In the genomic region with DNA sequence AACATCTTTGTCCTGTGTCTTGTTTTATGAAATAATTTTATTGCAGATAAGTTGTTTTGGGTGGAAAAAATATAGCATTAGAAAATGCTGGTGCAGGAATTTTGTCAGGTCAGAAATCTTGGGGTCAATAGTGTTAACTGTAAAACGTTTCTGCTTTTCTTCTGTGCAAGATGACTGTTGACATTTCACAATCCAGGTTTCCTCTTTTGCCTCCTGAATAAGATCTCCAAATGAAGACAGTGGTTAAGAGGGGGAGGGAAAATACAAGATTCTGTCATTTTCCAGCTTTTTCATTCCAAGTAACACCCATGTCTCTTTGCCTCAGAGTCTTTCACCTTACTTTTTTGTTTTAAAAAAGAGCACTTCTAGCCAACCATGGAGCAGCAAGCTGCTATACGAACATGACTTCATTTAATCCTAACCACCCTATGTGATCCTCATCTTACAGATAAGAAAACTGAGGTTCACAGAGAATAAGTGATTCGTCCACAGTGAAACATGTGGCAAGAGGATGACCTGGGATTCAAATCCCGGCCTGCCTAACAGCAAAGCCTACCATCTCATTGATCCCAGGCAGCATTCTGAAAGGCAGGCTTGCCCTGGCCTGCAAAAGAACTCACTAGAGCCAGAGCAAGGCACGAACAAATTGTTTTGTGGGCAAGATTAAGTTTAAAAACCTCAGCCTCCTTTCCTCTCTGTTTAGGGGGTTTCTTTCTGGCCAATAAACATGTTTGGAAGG, we compare ENCODE assay signal across 13 cellular contexts. TPM values are rescaled to one million over a fixed set of nuclear protein-coding genes. Genes with fewer than 3 reads are reported as not detected.
A peak's percentile ranks its signal among the peaks of the same experiment; 100 is the strongest.
DNase-seq lines count a peak whose midpoint lies in the region; ATAC-seq and TF ChIP-seq lines count a peak whose summit lies in the region.
"Had no signal": no experiment of that assay in that cellular context is flagged by ENCODE, and none has a peak within 500 bp of the region (broad histone marks: within the 10 kb centered on the region; RNA-seq: fewer than 3 reads in every experiment).

No MANE protein-coding gene starts in this region.

- H3K9me3 ChIP-seq in mammary epithelial cell (replicated peaks; ENCODE audit: insufficient read depth, low read length): no peaks in the 10 kb centered on the region
- H3K9me3 ChIP-seq: heart left ventricle, pancreas, Peyer's patch had no signal

- dilution Hi-C loops in mammary epithelial cell (cut with HindIII; ENCODE audit: low sequenced_read_pairs): no loop called here

- H3K9me3 Mint-ChIP-seq in CD14-positive monocyte: no peaks in the 10 kb centered on the region
- H3K9me3 Mint-ChIP-seq in natural killer cell treated with Interleukin-12 subunit alpha and Interleukin-12 subunit beta and Interleukin-15 and Interleukin-18, amount 100 ng/mL, for 72 hours: no peaks in the 10 kb centered on the region
- H3K9me3 Mint-ChIP-seq in activated CD4-positive, alpha-beta T cell treated with anti-CD3 and anti-CD28 coated beads for 36 hours (ENCODE audit: low read depth): no peaks in the 10 kb centered on the region

- peaks cover 17% of the 10 kb centered on the region for H3K4me1 ChIP-seq in mammary epithelial cell (ENCODE audit: insufficient read depth, low read length)

- H3K4me3 Mint-ChIP-seq in CD14-positive monocyte: peak overlapping the region; percentile 94 to 97
- H3K4me3 Mint-ChIP-seq in natural killer cell treated with Interleukin-12 subunit alpha and Interleukin-12 subunit beta and Interleukin-15 and Interleukin-18, amount 100 ng/mL, for 72 hours: peak overlapping the region; percentile 98
- H3K4me3 Mint-ChIP-seq in activated CD4-positive, alpha-beta T cell treated with anti-CD3 and anti-CD28 coated beads for 36 hours: no peak overlapping the region

- H4K20me1 ChIP-seq in mammary epithelial cell (ENCODE audit: insufficient read depth, low read length): no peaks in the 10 kb centered on the region

- H3K79me2 ChIP-seq in mammary epithelial cell (ENCODE audit: insufficient read depth, low read length): no peaks in the 10 kb centered on the region

- POLR2A ChIA-PET in activated CD4-positive, alpha-beta T cell treated with anti-CD3 and anti-CD28 coated beads for 36 hours (lab: Charles Lee): no interaction called here

- in situ Hi-C loops in mammary epithelial cell (cut with MboI; ENCODE audit: low sequenced_read_pairs in 2 of 2): loop anchor here in 1 of 2 donors (10.0 kb wide), 1 partner anchor 77 kb away; no protein-coding TSS in a partner anchor

- H3K27me3 ChIP-seq in mammary epithelial cell (ENCODE audit: insufficient read depth, low read length): no peaks in the 10 kb centered on the region
- H3K27me3 ChIP-seq: heart left ventricle, pancreas, Peyer's patch had no signal

- H3K36me3 ChIP-seq in mammary epithelial cell (ENCODE audit: insufficient read depth, low read length): no peaks in the 10 kb centered on the region
- H3K36me3 ChIP-seq: pancreas, Peyer's patch had no signal

- H3K27me3 Mint-ChIP-seq in CD14-positive monocyte (ENCODE audit: low read depth in 3 of 3): peaks cover 0 to 4% (median 0%) of the 10 kb centered on the region in 3 donors
- no peaks in the 10 kb centered on the region for H3K27me3 Mint-ChIP-seq in natural killer cell treated with Interleukin-12 subunit alpha and Interleukin-12 subunit beta and Interleukin-15 and Interleukin-18, amount 100 ng/mL, for 72 hours
- H3K27me3 Mint-ChIP-seq in activated CD4-positive, alpha-beta T cell treated with anti-CD3 and anti-CD28 coated beads for 36 hours: peaks cover 23% of the 10 kb centered on the region

- peaks cover 50 to 62% of the 10 kb centered on the region in 2 donors for H3K36me3 Mint-ChIP-seq in CD14-positive monocyte
- peaks cover 44% of the 10 kb centered on the region for H3K36me3 Mint-ChIP-seq in natural killer cell treated with Interleukin-12 subunit alpha and Interleukin-12 subunit beta and Interleukin-15 and Interleukin-18, amount 100 ng/mL, for 72 hours
- H3K36me3 Mint-ChIP-seq in activated CD4-positive, alpha-beta T cell treated with anti-CD3 and anti-CD28 coated beads for 36 hours (ENCODE audit: low read depth): no peaks in the 10 kb centered on the region

- CTCF ChIA-PET in mammary epithelial cell (lab: Charles Lee; ENCODE audit: low non-redundant PET): no interaction called here
- CTCF ChIA-PET in activated CD4-positive, alpha-beta T cell treated with anti-CD3 and anti-CD28 coated beads for 36 hours (lab: Charles Lee): interaction anchor here (0.5 to 3.4 kb wide), 2 partner anchors 74 to 423 kb away, joined by 3 to 19 read pairs; no protein-coding TSS in a partner anchor

- WGBS in mammary epithelial cell (ENCODE audit: low coverage, missing lambda C conversion rate): 22% methylated on average over 5 of the region's 5 CpGs

- peaks cover 76% of the 10 kb centered on the region for H3K4me1 Mint-ChIP-seq in CD14-positive monocyte
- peaks cover 67 to 80% of the 10 kb centered on the region in 2 donors for H3K4me1 Mint-ChIP-seq in natural killer cell treated with Interleukin-12 subunit alpha and Interleukin-12 subunit beta and Interleukin-15 and Interleukin-18, amount 100 ng/mL, for 72 hours (ENCODE audit: low read depth in 2 of 2)
- H3K4me1 Mint-ChIP-seq in activated CD4-positive, alpha-beta T cell treated with anti-CD3 and anti-CD28 coated beads for 36 hours: peaks cover 7% of the 10 kb centered on the region

- TF ChIP-seq CTCF in CD14-positive monocyte (IDR thresholded peaks at IDR 0.05) (no peak), mammary epithelial cell (conservative IDR thresholded peaks at IDR 0.05 in 1 of 2, IDR thresholded peaks at IDR 0.05 in 1 of 2; ENCODE audit: extremely low read depth in 1 of 2, insufficient read depth in 1 of 2, low read depth in 1 of 2, low read length in 2 of 2) (no peak)

- intact Hi-C loops in CD14-positive monocyte (cut with micrococcal nuclease): loop anchor here in 1 of 2 donors (2.0 to 5.0 kb wide), 3 partner anchors 15 to 74 kb away; no protein-coding TSS in a partner anchor
- intact Hi-C loops in mammary epithelial cell (cut with micrococcal nuclease): no loop called here
- intact Hi-C loops in activated CD4-positive, alpha-beta T cell treated with anti-CD3 and anti-CD28 coated beads for 36 hours (cut with DNase I, micrococcal nuclease): no loop called here

- H3K4me3 ChIP-seq in mammary epithelial cell (replicated peaks in 1 of 3; ENCODE audit: insufficient read depth in 1 of 3, low read depth in 2 of 3, low read length in 3 of 3): no peak overlapping the region

- DNase-seq in CD14-positive monocyte (ENCODE audit: low spot score) (no peak), Kasumi-1 (lab: John Stamatoyannopoulos, UW) (peak; percentile 86 to 91), mammary epithelial cell (peak; percentile 41), GOT3 (lab: John Stamatoyannopoulos, UW) (no peak), NCI-H146 (lab: John Stamatoyannopoulos, UW) (no peak)
- no peak for DNase-seq in natural killer cell treated with Interleukin-12 subunit alpha and Interleukin-12 subunit beta and Interleukin-15 and Interleukin-18, amount 100 ng/mL, for 72 hours (ENCODE audit: low spot score)
- no peak for DNase-seq in activated CD4-positive, alpha-beta T cell treated with anti-CD3 and anti-CD28 coated beads for 36 hours
- DNase-seq: H7, heart left ventricle, NCI-H187, pancreas, Peyer's patch had no signal

- H3K27ac ChIP-seq in mammary epithelial cell (ENCODE audit: insufficient read depth, low read depth, low read length): peak overlapping the region; percentile 70
- H3K27ac ChIP-seq: pancreas had no signal

- H3K27ac Mint-ChIP-seq in CD14-positive monocyte: peak overlapping the region; percentile 90 to 99 (median 98)
- peak overlapping the region; percentile 89 to 99 for H3K27ac Mint-ChIP-seq in natural killer cell treated with Interleukin-12 subunit alpha and Interleukin-12 subunit beta and Interleukin-15 and Interleukin-18, amount 100 ng/mL, for 72 hours
- no peak overlapping the region for H3K27ac Mint-ChIP-seq in activated CD4-positive, alpha-beta T cell treated with anti-CD3 and anti-CD28 coated beads for 36 hours

- no peak for ATAC-seq in natural killer cell treated with Interleukin-12 subunit alpha and Interleukin-12 subunit beta and Interleukin-15 and Interleukin-18, amount 100 ng/mL, for 72 hours
- ATAC-seq in GM19351 (IDR thresholded peaks at IDR 0.05; ENCODE audit: unreplicated experiment): no peak
- ATAC-seq in activated CD4-positive, alpha-beta T cell treated with anti-CD3 and anti-CD28 coated beads for 36 hours: no peak

- no TSS peak for BruUV-seq in mammary epithelial cell (replicated peaks; lab: Mats Ljungman, UMichigan)

- peak overlapping the region; percentile 53 for H3K4me2 ChIP-seq in mammary epithelial cell (ENCODE audit: insufficient read depth, low read depth, low read length)

- peak overlapping the region; percentile 63 for H2AFZ ChIP-seq in mammary epithelial cell (ENCODE audit: low read depth, low read length)

- peak overlapping the region; percentile 48 for H3K9ac ChIP-seq in mammary epithelial cell (ENCODE audit: insufficient read depth, low read length)

RNA-seq across cellular contexts. Expression of a gene that starts 3.0 kb away (rescaled TPM):
- 100 to 1,000 TPM; 351 to 403 TPM for polyA plus RNA-seq in CD14-positive monocyte
- total RNA-seq in mammary epithelial cell: under 1 TPM in 1 of 2 donors, not detected in 1; 0.09 TPM
- 0.07 TPM for polyA plus RNA-seq in mammary epithelial cell
- not detected for polyA minus RNA-seq in mammary epithelial cell
- 100 to 1,000 TPM; 209 to 569 TPM for total RNA-seq in natural killer cell treated with Interleukin-12 subunit alpha and Interleukin-12 subunit beta and Interleukin-15 and Interleukin-18, amount 100 ng/mL, for 72 hours
- total RNA-seq in activated CD4-positive, alpha-beta T cell treated with anti-CD3 and anti-CD28 coated beads for 36 hours: under 1 TPM; 0.60 to 0.89 TPM
- total RNA-seq: H7 had no signal

RNA-seq across cellular contexts. Expression of a gene that starts 48.3 kb away (rescaled TPM):
- polyA plus RNA-seq in CD14-positive monocyte: under 1 TPM; 0.17 to 0.53 TPM
- total RNA-seq in mammary epithelial cell: under 1 TPM in 1 of 2 donors, not detected in 1; under 0.01 TPM
- not detected for polyA plus RNA-seq in mammary epithelial cell
- polyA minus RNA-seq in mammary epithelial cell: not detected
- not detected for total RNA-seq in natural killer cell treated with Interleukin-12 subunit alpha and Interleukin-12 subunit beta and Interleukin-15 and Interleukin-18, amount 100 ng/mL, for 72 hours
- not detected for total RNA-seq in activated CD4-positive, alpha-beta T cell treated with anti-CD3 and anti-CD28 coated beads for 36 hours

Comparison
In these comparisons a context has a peak if more than half of its experiments do, and no peak if none do; other contexts are left out.
1. DNase-seq: peak in Kasumi-1 (2 of 2) and mammary epithelial cell (single experiment); none in CD14-positive monocyte (single experiment), natural killer cell treated with Interleukin-12 subunit alpha and Interleukin-12 subunit beta and Interleukin-15 and Interleukin-18, amount 100 ng/mL, for 72 hours (single experiment), GOT3 (single experiment), NCI-H146 (single experiment) and activated CD4-positive, alpha-beta T cell treated with anti-CD3 and anti-CD28 coated beads for 36 hours (single experiment).
2. RNA of a gene that starts 3.0 kb away (total RNA-seq): 209 to 569 TPM in natural killer cell treated with Interleukin-12 subunit alpha and Interleukin-12 subunit beta and Interleukin-15 and Interleukin-18, amount 100 ng/mL, for 72 hours; 0.60 to 0.89 TPM in activated CD4-positive, alpha-beta T cell treated with anti-CD3 and anti-CD28 coated beads for 36 hours and 0.09 TPM in mammary epithelial cell; every median in the first group is over 100 times any median in the second.